Comparison of ENCODE assay signal across 11 cellular contexts in the genomic region with DNA sequence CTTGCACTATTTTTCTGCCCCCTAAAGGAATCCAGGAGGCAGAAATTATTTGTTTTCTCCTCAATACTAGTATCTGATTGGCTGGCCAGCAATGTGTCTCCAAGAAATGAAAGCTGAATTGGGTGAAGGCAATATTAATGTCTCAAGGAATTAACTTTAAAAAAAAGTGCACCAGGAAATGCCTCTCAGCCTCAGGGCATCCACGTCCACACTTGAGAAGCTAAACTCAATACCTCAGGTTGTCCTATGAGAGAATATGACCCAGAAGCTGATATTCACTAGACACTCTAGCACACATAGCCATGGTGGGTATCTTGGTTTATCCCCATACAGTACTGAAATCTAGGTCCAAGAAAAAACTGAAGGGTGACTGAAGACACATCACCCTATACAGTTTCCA. TPM values are rescaled to one million over a fixed set of nuclear protein-coding genes. Genes with fewer than 3 reads are reported as not detected.
DNase-seq lines count a peak whose midpoint lies in the region; ATAC-seq and TF ChIP-seq lines count a peak whose summit lies in the region.
"Had no signal": no experiment of that assay in that cellular context is flagged by ENCODE, and none has a peak within 500 bp of the region (broad histone marks: within the 10 kb centered on the region; RNA-seq: fewer than 3 reads in every experiment).

No MANE protein-coding gene starts in this region.

- POLR2A ChIA-PET in activated CD4-positive, alpha-beta memory T cell treated with anti-CD3 and anti-CD28 coated beads for 36 hours (lab: Charles Lee), result interaction anchor here (3.2 kb wide), 1 partner anchor 143 kb away, joined by 15 read pairs; a partner anchor contains a TSS

- peaks cover 0 to 12% of the 10 kb centered on the region in 2 donors for H3K36me3 ChIP-seq in psoas muscle (ENCODE audit: insufficient read depth in 1 of 2, low read depth in 1 of 2)

- intact Hi-C loops in activated CD4-positive, alpha-beta memory T cell treated with anti-CD3 and anti-CD28 coated beads for 36 hours (cut with micrococcal nuclease), result loop anchor here (10.0 kb wide), 1 partner anchor 522 kb away; a partner anchor contains a TSS
- intact Hi-C loops in psoas muscle (cut with DNase I), result loop anchor here in 1 of 2 donors (10.0 kb wide), 1 partner anchor 118 kb away; no protein-coding TSS in a partner anchor

- no peak overlapping the region for H3K27ac Mint-ChIP-seq in activated CD8-positive, alpha-beta memory T cell treated with anti-CD3 and anti-CD28 coated beads, Interleukin-2, amount 10 ng/mL, durations not matched to agents 7 days and 5 days
- H3K27ac Mint-ChIP-seq in activated CD4-positive, alpha-beta memory T cell treated with anti-CD3 and anti-CD28 coated beads for 36 hours, result no peak overlapping the region

- CTCF ChIA-PET in activated CD8-positive, alpha-beta memory T cell treated with anti-CD3 and anti-CD28 coated beads, Interleukin-2, amount 10 ng/mL, durations not matched to agents 7 days and 5 days (lab: Charles Lee), result no interaction called here
- CTCF ChIA-PET in activated CD4-positive, alpha-beta memory T cell treated with anti-CD3 and anti-CD28 coated beads for 36 hours (lab: Charles Lee), result no interaction called here

- peaks cover 35% of the 10 kb centered on the region for H3K4me1 ChIP-seq in psoas muscle

- peak overlapping the region; percentile 94 for H3K27ac ChIP-seq in psoas muscle

- peak overlapping the region; percentile 98 for H3K4me3 Mint-ChIP-seq in activated CD8-positive, alpha-beta memory T cell treated with anti-CD3 and anti-CD28 coated beads, Interleukin-2, amount 10 ng/mL, durations not matched to agents 7 days and 5 days
- peak overlapping the region; percentile 96 for H3K4me3 Mint-ChIP-seq in activated CD4-positive, alpha-beta memory T cell treated with anti-CD3 and anti-CD28 coated beads for 36 hours

- no peaks in the 10 kb centered on the region for H3K27me3 ChIP-seq in psoas muscle (ENCODE audit: insufficient read depth in 3 of 3, low read length in 2 of 3)
- H3K27me3 ChIP-seq: heart left ventricle had no signal

- no peak for ATAC-seq in activated CD8-positive, alpha-beta memory T cell treated with anti-CD3 and anti-CD28 coated beads, Interleukin-2, amount 10 ng/mL, durations not matched to agents 7 days and 5 days
- ATAC-seq in psoas muscle (no peak), HG02763 (IDR thresholded peaks at IDR 0.05; ENCODE audit: unreplicated experiment) (no peak), GM21576 (IDR thresholded peaks at IDR 0.05; ENCODE audit: unreplicated experiment) (no peak)
- ATAC-seq: heart left ventricle; stimulated activated naive CD8-positive, alpha-beta T cell treated with anti-CD3 and anti-CD28 coated beads, Interleukin-15, amount 100 ng/mL, for 72 hours had no signal

- H3K4me3 ChIP-seq in fibroblast of villous mesenchyme (ENCODE audit: low read depth, low read length) (no peak overlapping the region), psoas muscle (peak overlapping the region; percentile 92)

- WGBS in psoas muscle, 3 donors, result 51 to 74% (median 57%) methylated on average over 1 of the region's 1 CpG

- H3K27me3 Mint-ChIP-seq in activated CD8-positive, alpha-beta memory T cell treated with anti-CD3 and anti-CD28 coated beads, Interleukin-2, amount 10 ng/mL, durations not matched to agents 7 days and 5 days, result no peaks in the 10 kb centered on the region
- no peaks in the 10 kb centered on the region for H3K27me3 Mint-ChIP-seq in activated CD4-positive, alpha-beta memory T cell treated with anti-CD3 and anti-CD28 coated beads for 36 hours
- H3K27me3 Mint-ChIP-seq: stimulated activated naive CD8-positive, alpha-beta T cell treated with anti-CD3 and anti-CD28 coated beads, Interleukin-15, amount 100 ng/mL, for 72 hours had no signal

- DNase-seq in activated CD8-positive, alpha-beta memory T cell treated with anti-CD3 and anti-CD28 coated beads, Interleukin-2, amount 10 ng/mL, durations not matched to agents 7 days and 5 days, result no peak
- DNase-seq in activated CD8-positive, alpha-beta memory T cell treated with anti-CD3 and anti-CD28 coated beads for 24 hours, result no peak
- DNase-seq in activated CD4-positive, alpha-beta memory T cell treated with anti-CD3 and anti-CD28 coated beads for 36 hours, result no peak
- DNase-seq in fibroblast of villous mesenchyme (ENCODE audit: low read depth) (peak; percentile 8), psoas muscle (no peak), Kasumi-1 (lab: John Stamatoyannopoulos, UW) (no peak)
- DNase-seq: heart left ventricle; NCI-H1694; stimulated activated naive CD8-positive, alpha-beta T cell treated with anti-CD3 and anti-CD28 coated beads, Interleukin-15, amount 100 ng/mL, for 72 hours had no signal

- H3K36me3 Mint-ChIP-seq in activated CD8-positive, alpha-beta memory T cell treated with anti-CD3 and anti-CD28 coated beads, Interleukin-2, amount 10 ng/mL, durations not matched to agents 7 days and 5 days, result peaks cover 65% of the 10 kb centered on the region
- peaks cover 48% of the 10 kb centered on the region for H3K36me3 Mint-ChIP-seq in activated CD4-positive, alpha-beta memory T cell treated with anti-CD3 and anti-CD28 coated beads for 36 hours

- no peaks in the 10 kb centered on the region for H3K9me3 ChIP-seq in psoas muscle

- TF ChIP-seq CTCF in fibroblast of villous mesenchyme (IDR thresholded peaks at IDR 0.05; ENCODE audit: insufficient read depth, low read depth, low read length) (no peak), psoas muscle (IDR thresholded peaks at IDR 0.05) (no peak)

- peaks cover 11% of the 10 kb centered on the region for H3K4me1 Mint-ChIP-seq in activated CD8-positive, alpha-beta memory T cell treated with anti-CD3 and anti-CD28 coated beads, Interleukin-2, amount 10 ng/mL, durations not matched to agents 7 days and 5 days
- H3K4me1 Mint-ChIP-seq in activated CD4-positive, alpha-beta memory T cell treated with anti-CD3 and anti-CD28 coated beads for 36 hours (ENCODE audit: low read depth), result peaks cover 44% of the 10 kb centered on the region

- peaks cover 33% of the 10 kb centered on the region for H3K9me3 Mint-ChIP-seq in activated CD8-positive, alpha-beta memory T cell treated with anti-CD3 and anti-CD28 coated beads, Interleukin-2, amount 10 ng/mL, durations not matched to agents 7 days and 5 days (ENCODE audit: low read depth)
- peaks cover 11% of the 10 kb centered on the region for H3K9me3 Mint-ChIP-seq in activated CD4-positive, alpha-beta memory T cell treated with anti-CD3 and anti-CD28 coated beads for 36 hours

RNA-seq across cellular contexts. Expression of a gene that starts 2.1 kb away (rescaled TPM):
- 10 to 100 TPM; 23.6 to 35.7 TPM for total RNA-seq in activated CD8-positive, alpha-beta memory T cell treated with anti-CD3 and anti-CD28 coated beads, Interleukin-2, amount 10 ng/mL, durations not matched to agents 7 days and 5 days
- 10 to 100 TPM; 34.7 to 39.0 TPM for total RNA-seq in activated CD4-positive, alpha-beta memory T cell treated with anti-CD3 and anti-CD28 coated beads for 36 hours
- total RNA-seq in fibroblast of villous mesenchyme (13.9 and 19.9 TPM in 2 replicates), psoas muscle (100 to 1,000 TPM in 2 of 4 donors, 10 to 100 TPM in 2; 75.9 to 161 (median 101) TPM)
- polyA plus RNA-seq in psoas muscle, result 10 to 100 TPM in 1 of 3 donors, 1 to 10 TPM in 2; 5.3 to 14.9 (median 8.0) TPM
